Comparison of ENCODE assay signal across 8 cellular contexts in the genomic region with DNA sequence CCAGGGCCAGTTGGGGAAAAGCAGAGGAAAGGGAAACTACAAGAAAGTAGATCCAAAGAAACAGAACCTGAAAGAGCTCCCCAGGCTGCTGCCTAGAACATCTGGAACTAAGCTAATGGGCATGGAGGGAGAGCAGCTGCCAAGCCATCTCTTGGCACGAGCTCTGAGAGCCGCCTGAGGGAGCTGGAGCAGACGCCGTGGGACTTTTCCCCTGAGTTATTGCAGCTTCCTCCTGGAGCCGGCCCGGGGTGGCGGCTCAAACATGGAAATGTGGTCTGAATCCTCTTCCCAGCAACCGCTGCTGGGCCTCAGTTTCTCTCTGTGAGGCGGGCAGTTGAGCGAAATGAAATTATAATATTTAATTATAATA. TPM values are rescaled to one million over a fixed set of nuclear protein-coding genes. Genes with fewer than 3 reads are reported as not detected.
DNase-seq lines count a peak whose midpoint lies in the region; ATAC-seq and TF ChIP-seq lines count a peak whose summit lies in the region.

No MANE protein-coding gene starts in this region.

- H3K9me3 ChIP-seq in SJCRH30 (replicated peaks) (no peaks in the 10 kb centered on the region), smooth muscle cell (replicated peaks; ENCODE audit: low read depth) (no peaks in the 10 kb centered on the region)

- H3K27ac Mint-ChIP-seq in endothelial cell (ENCODE audit: unreplicated experiment), result no peak overlapping the region

- no peak overlapping the region for H2AFZ ChIP-seq in smooth muscle cell (ENCODE audit: low read depth)

- H3K36me3 ChIP-seq in SJCRH30 (no peaks in the 10 kb centered on the region), smooth muscle cell (ENCODE audit: low read depth) (no peaks in the 10 kb centered on the region)

- peak overlapping the region; percentile 92 for H3K9ac ChIP-seq in smooth muscle cell (ENCODE audit: low read depth)

- no peaks in the 10 kb centered on the region for H3K9me3 Mint-ChIP-seq in endothelial cell (ENCODE audit: unreplicated experiment)

- H3K4me3 ChIP-seq in SJCRH30 (no peak overlapping the region; the same call in 1 of the 2 replicates), smooth muscle cell (no peak overlapping the region)

- H3K27ac ChIP-seq in SJCRH30 (peak overlapping the region; percentile 81), smooth muscle cell (ENCODE audit: low read depth) (peak overlapping the region; percentile 99)

- 63% methylated on average over 10 of the region's 10 CpGs for WGBS in smooth muscle cell (ENCODE audit: low lambda C conversion rate)

- peaks cover 8% of the 10 kb centered on the region for H3K4me1 Mint-ChIP-seq in endothelial cell (ENCODE audit: unreplicated experiment)

- H3K4me3 Mint-ChIP-seq in endothelial cell (ENCODE audit: unreplicated experiment), result no peak overlapping the region

- H4K20me1 ChIP-seq in smooth muscle cell (ENCODE audit: low read depth), result no peaks in the 10 kb centered on the region

- H3F3A ChIP-seq in smooth muscle cell (ENCODE audit: low read depth), result peaks cover 45% of the 10 kb centered on the region

- H3K4me1 ChIP-seq in SJCRH30 (peaks cover 51% of the 10 kb centered on the region), smooth muscle cell (ENCODE audit: low read depth) (peaks cover 26% of the 10 kb centered on the region)

- no peaks in the 10 kb centered on the region for H3K36me3 Mint-ChIP-seq in endothelial cell (ENCODE audit: low read depth, unreplicated experiment)

- no peaks in the 10 kb centered on the region for H3K27me3 ChIP-seq in SJCRH30
- no peaks in the 10 kb centered on the region for H3K27me3 ChIP-seq in smooth muscle cell (ENCODE audit: low read depth)

- peaks cover 8% of the 10 kb centered on the region for H3K27me3 Mint-ChIP-seq in endothelial cell (ENCODE audit: unreplicated experiment)

- DNase-seq in GM04504 (ENCODE audit: low read depth) (peak; percentile 83), SJCRH30 (peak; percentile 71 to 81), globus pallidus (ENCODE audit: low spot score) (peak; percentile 47), smooth muscle cell (lab: John Stamatoyannopoulos, UW; ENCODE audit: unreplicated experiment) (no peak), endothelial cell (ENCODE audit: low spot score) (no peak)
- no peak for DNase-seq in activated CD4-positive, CD25-positive, alpha-beta regulatory T cell (lab: John Stamatoyannopoulos, UW)

- TF ChIP-seq CTCF in smooth muscle cell (IDR thresholded peaks at IDR 0.05; ENCODE audit: borderline replicate concordance, insufficient read depth, poor library complexity, severe bottlenecking) (no peak), endothelial cell (IDR thresholded peaks at IDR 0.05; ENCODE audit: unreplicated experiment) (no peak)

- ATAC-seq in HG02938 (IDR thresholded peaks at IDR 0.05; ENCODE audit: unreplicated experiment), result no peak
- ATAC-seq in GM19463 (IDR thresholded peaks at IDR 0.05; ENCODE audit: unreplicated experiment), result no peak

- H3K4me2 ChIP-seq in smooth muscle cell, result peak overlapping the region; percentile 14

- H3K79me2 ChIP-seq in smooth muscle cell (ENCODE audit: low read depth), result no peaks in the 10 kb centered on the region

RNA-seq across cellular contexts. Expression of a gene that starts 41.8 kb away (rescaled TPM):
- total RNA-seq in SJCRH30 (2014; rRNA removed; shearing (Covaris generic)), result 1.1 and 1.7 TPM in 2 replicates
- total RNA-seq in smooth muscle cell (29.9 and 40.6 TPM in 2 replicates), endothelial cell (ENCODE audit: unreplicated experiment) (0.23 TPM)
- 28.9 and 31.2 TPM in 2 replicates for polyA plus RNA-seq in smooth muscle cell

Comparison
In these comparisons a context has a peak if more than half of its experiments do, and no peak if none do; other contexts are left out.
1. DNase-seq: peak in GM04504 (single experiment), SJCRH30 (2 of 2) and globus pallidus (single experiment); none in smooth muscle cell (single experiment), activated CD4-positive, CD25-positive, alpha-beta regulatory T cell (0 of 4) and endothelial cell (single experiment).
2. RNA of a gene that starts 41.8 kb away (total RNA-seq): 29.9 to 40.6 TPM in smooth muscle cell; 1.1 to 1.7 TPM in SJCRH30 and 0.23 TPM in endothelial cell (single experiment); every median in the first group is over 10 times any median in the second.